In the genomic region with DNA sequence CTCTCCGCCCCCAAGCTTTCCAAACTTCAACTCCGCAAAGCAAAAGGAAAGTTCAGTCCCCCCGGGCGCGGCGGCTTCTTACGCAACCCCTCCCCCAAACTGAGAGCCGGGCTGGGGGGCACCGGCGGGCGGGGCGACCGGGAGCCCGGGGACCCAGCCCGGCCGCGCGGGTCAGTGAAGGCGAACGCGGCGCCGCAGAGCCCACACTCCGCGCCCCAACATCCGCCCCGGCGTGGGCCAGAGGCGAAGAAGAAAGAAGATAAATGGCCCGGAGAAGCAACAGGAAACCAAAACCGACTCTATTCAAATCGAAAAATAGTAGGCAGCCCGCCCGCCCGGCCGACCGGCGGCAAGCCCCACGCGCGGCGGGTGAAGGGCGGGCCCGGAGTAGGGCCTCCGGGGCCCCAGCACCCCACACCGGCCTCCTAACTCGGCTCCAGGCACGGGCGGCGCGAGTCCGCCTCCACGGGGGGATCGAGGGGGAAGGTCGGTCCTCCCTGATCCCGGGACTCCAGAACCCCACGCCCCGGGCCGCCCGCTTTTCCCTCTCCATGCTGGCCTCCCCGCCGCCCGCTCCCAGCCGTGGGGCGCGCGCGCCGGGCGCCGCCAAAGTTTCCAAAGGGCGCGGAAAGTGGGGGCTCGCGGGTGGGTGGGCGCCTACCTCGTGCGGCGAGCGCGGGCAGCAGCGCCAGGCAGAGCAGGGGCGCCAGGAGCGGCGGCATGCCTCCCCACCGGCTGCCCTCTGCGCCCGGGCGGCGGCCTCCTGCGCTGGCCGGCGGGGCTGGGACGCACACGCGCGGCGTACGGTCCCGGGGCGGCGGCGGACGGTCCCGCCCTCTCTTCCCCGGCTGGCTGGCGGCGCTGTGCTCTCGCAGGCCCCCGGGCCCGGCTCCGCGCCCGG, we compare ENCODE assay signal across 8 cellular contexts. TPM values are rescaled to one million over a fixed set of nuclear protein-coding genes. Genes with fewer than 3 reads are reported as not detected.
DNase-seq lines count a peak whose midpoint lies in the region; ATAC-seq, FAIRE-seq and TF ChIP-seq lines count a peak whose summit lies in the region.

No MANE protein-coding gene starts in this region.

- H2BK15ac ChIP-seq in mesendoderm (replicated peaks; ENCODE audit: low read depth): no peak overlapping the region

- H3K9me3 ChIP-seq in WERI-Rb-1 (ENCODE audit: severe bottlenecking) (no peaks in the 10 kb centered on the region), stomach (no peaks in the 10 kb centered on the region)

- H2BK5ac ChIP-seq in mesendoderm (ENCODE audit: low read length): no peak overlapping the region

- no peak for DNase-seq in WERI-Rb-1
- no peak for DNase-seq in bronchial epithelial cell (ENCODE audit: low read depth)
- DNase-seq in mesendoderm: no peak
- DNase-seq in stomach: no peak
- no peak for DNase-seq in SIG-M5 (lab: John Stamatoyannopoulos, UW)
- DNase-seq in NCI-H2171 (lab: John Stamatoyannopoulos, UW): no peak

- H3K4me1 ChIP-seq in mesendoderm (ENCODE audit: control insufficient read depth, low read depth, low read length) (peaks cover 15% of the 10 kb centered on the region), stomach (peaks cover 54 to 87% (median 79%) of the 10 kb centered on the region in 4 donors)

- H2BK120ac ChIP-seq in mesendoderm (ENCODE audit: low read depth, low read length): no peak overlapping the region

- no peak overlapping the region for H4K8ac ChIP-seq in mesendoderm (ENCODE audit: low read depth, low read length)

- H3K23ac ChIP-seq in mesendoderm (ENCODE audit: low read length): no peak overlapping the region

- no peak overlapping the region for H4K5ac ChIP-seq in mesendoderm (ENCODE audit: low read length)

- H3K79me2 ChIP-seq in mesendoderm (ENCODE audit: control insufficient read depth, insufficient read depth, low read length): peaks cover 24% of the 10 kb centered on the region

- peak overlapping the region; percentile 66 for H3K27ac ChIP-seq in WERI-Rb-1
- H3K27ac ChIP-seq in mesendoderm (ENCODE audit: low read depth, low read length): peak overlapping the region; percentile 39
- peak overlapping the region; percentile 78 to 97 (median 95) for H3K27ac ChIP-seq in stomach

- H3K36me3 ChIP-seq in WERI-Rb-1 (peaks cover 35% of the 10 kb centered on the region), bronchial epithelial cell (ENCODE audit: control insufficient read depth, insufficient read depth, low read length) (peaks cover 31% of the 10 kb centered on the region), mesendoderm (ENCODE audit: control insufficient read depth, insufficient read depth, low read length) (no peaks in the 10 kb centered on the region), stomach (peaks cover 3 to 21% (median 8%) of the 10 kb centered on the region in 4 donors)

- no peak for FAIRE-seq in bronchial epithelial cell (lab: Jason Lieb, UNC)

- intact Hi-C loops in stomach (cut with DNase I; ENCODE audit: low total_unique reads): loop anchor here (10.0 kb wide), 1 partner anchor 79 kb away; no protein-coding TSS in a partner anchor

- peak overlapping the region; percentile 88 for H3K56ac ChIP-seq in mesendoderm (ENCODE audit: low read length)

- peak overlapping the region; percentile 27 for H3K4me2 ChIP-seq in mesendoderm (ENCODE audit: low read length)

- H3K4me3 ChIP-seq in WERI-Rb-1 (ENCODE audit: low read depth, low read length): peak overlapping the region; percentile 83
- H3K4me3 ChIP-seq in bronchial epithelial cell (ENCODE audit: low read depth, low read length): peak overlapping the region; percentile 91
- H3K4me3 ChIP-seq in mesendoderm (ENCODE audit: low read length): peak overlapping the region; percentile 78
- peak overlapping the region; percentile 70 to 92 (median 90) for H3K4me3 ChIP-seq in stomach

- no peak overlapping the region for H2AK5ac ChIP-seq in mesendoderm (ENCODE audit: low read length)

- ATAC-seq in HG03108 (IDR thresholded peaks at IDR 0.05; ENCODE audit: unreplicated experiment): peak; percentile 8

- H3K4ac ChIP-seq in mesendoderm (ENCODE audit: low read depth, low read length): peak overlapping the region; percentile 77

- TF ChIP-seq CTCF in WERI-Rb-1 (IDR thresholded peaks at IDR 0.05; ENCODE audit: low read depth, low read length): no peak
- no peak for TF ChIP-seq CTCF in bronchial epithelial cell (IDR thresholded peaks at IDR 0.05; ENCODE audit: insufficient read depth, low read length, severe bottlenecking)
- TF ChIP-seq CTCF in stomach (IDR thresholded peaks at IDR 0.05): no peak

- peak overlapping the region; percentile 78 for H3K9ac ChIP-seq in mesendoderm (ENCODE audit: low read length)

- no peak for TF ChIP-seq EP300 in stomach (IDR thresholded peaks at IDR 0.05)

- TF ChIP-seq POLR2A in GM19193 (IDR thresholded peaks at IDR 0.05; ENCODE audit: extremely low read depth, insufficient read depth, insufficient read length) (peak; percentile 22), stomach (IDR thresholded peaks at IDR 0.05) (no peak)

- no CpG with 5 or more reads among the region's 114 CpGs for WGBS in mesendoderm (ENCODE audit: extremely low coverage, insufficient coverage, low lambda C conversion rate)
- 0 to 1% (median 0%) methylated on average over 35 to 114 of the region's 114 CpGs for WGBS in stomach, 5 donors

- H3K27me3 ChIP-seq in WERI-Rb-1 (ENCODE audit: insufficient read depth, low read depth, severe bottlenecking) (no peaks in the 10 kb centered on the region), bronchial epithelial cell (ENCODE audit: control insufficient read depth, insufficient read depth, low read length) (no peaks in the 10 kb centered on the region), mesendoderm (ENCODE audit: insufficient read depth, low read length, poor library complexity) (no peaks in the 10 kb centered on the region), stomach (no peaks in the 10 kb centered on the region)

- peak overlapping the region; percentile 41 for H3K18ac ChIP-seq in mesendoderm (ENCODE audit: low read length)

- H3K79me1 ChIP-seq in mesendoderm (ENCODE audit: low read length): peaks cover 7% of the 10 kb centered on the region

RNA-seq across cellular contexts. Expression of gene NOTCH1, which starts 0.5 kb away (rescaled TPM):
- total RNA-seq in bronchial epithelial cell (70.0 and 90.4 TPM in 2 replicates), stomach (100 to 1,000 TPM in 1 of 5 donors, 10 to 100 TPM in 4; 18.4 to 338 (median 62.5) TPM)
- 14.3 TPM for polyA plus RNA-seq in mesendoderm (2013, experiment 1 of 2)
- polyA plus RNA-seq in mesendoderm (2013, experiment 2 of 2): 14.2 TPM
- 1 to 10 TPM; 1.4 to 7.9 (median 2.3) TPM for polyA plus RNA-seq in stomach

Comparison
In these comparisons a context has a peak if more than half of its experiments do, and no peak if none do; other contexts are left out.
1. H3K27ac ChIP-seq: peak in every context shown above with its lines; median percentile 95 in stomach; 66 in WERI-Rb-1; 39 in mesendoderm.